In genomic region chr10:47988718-47989541, GRCh38 we compare ENCODE assay signal across 15 cellular contexts. TPM values are rescaled to one million over a fixed set of nuclear protein-coding genes. Genes with fewer than 3 reads are reported as not detected.
DNase-seq lines count a peak whose midpoint lies in the region; ATAC-seq, FAIRE-seq and TF ChIP-seq lines count a peak whose summit lies in the region.
"Not testable (repeated sequence)": the region's sequence is repeated elsewhere in the genome, so short reads cannot be mapped to it uniquely, and the experiment has no call there.
"Had no signal": no experiment of that assay in that cellular context is flagged by ENCODE, and none has a peak within 500 bp of the region (broad histone marks: within the 10 kb centered on the region; RNA-seq: fewer than 3 reads in every experiment).

No MANE protein-coding gene starts in this region.

- not testable (repeated sequence) for H3K27ac Mint-ChIP-seq in activated naive CD8-positive, alpha-beta T cell treated with anti-CD3 and anti-CD28 coated beads, Interleukin-2, amount 50 U/mL, for 24 hours

- H3K36me3 Mint-ChIP-seq in activated naive CD8-positive, alpha-beta T cell treated with anti-CD3 and anti-CD28 coated beads, Interleukin-2, amount 50 U/mL, for 24 hours (ENCODE audit: low read depth): not testable (repeated sequence)

- H3K27me3 Mint-ChIP-seq in activated naive CD8-positive, alpha-beta T cell treated with anti-CD3 and anti-CD28 coated beads, Interleukin-2, amount 50 U/mL, for 24 hours: not testable (repeated sequence)

- not testable (repeated sequence) for H3K36me3 ChIP-seq in Panc1 (ENCODE audit: control insufficient read depth, insufficient read depth, low read length)

- not testable (repeated sequence) for H3K9me3 ChIP-seq in Panc1 (ENCODE audit: control insufficient read depth, insufficient read depth, low read depth, low read length)

- not testable (repeated sequence) for H3K4me3 ChIP-seq in Panc1 (ENCODE audit: low read depth in 2 of 2, low read length in 2 of 2)
- H3K4me3 ChIP-seq in epithelial cell of esophagus (ENCODE audit: low read length): peak overlapping the region; percentile 34

- in situ Hi-C loops in Caki2 (cut with HindIII; ENCODE audit: low pct_unique_long_range_greater_than_20kb, low sequenced_read_pairs); Panc1 (cut with HindIII; ENCODE audit: low pct_unique_long_range_greater_than_20kb, low sequenced_read_pairs): not testable (repeated sequence)

- POLR2A ChIA-PET in Panc1 (lab: Charles Lee): not testable (repeated sequence)

- peak; percentile 38 for FAIRE-seq in H54 (lab: Jason Lieb, UNC)

- H3K27ac ChIP-seq in Panc1 (ENCODE audit: low read length): peak overlapping the region; percentile 48; the same call in 1 of the 2 replicates

- intact Hi-C loops in Panc1 (cut with micrococcal nuclease; ENCODE audit: unreplicated experiment): not testable (repeated sequence)

- BruUV-seq in Panc1 (replicated peaks; lab: Mats Ljungman, UMichigan): not testable (repeated sequence)

- not testable (repeated sequence) for H3K4me1 Mint-ChIP-seq in activated naive CD8-positive, alpha-beta T cell treated with anti-CD3 and anti-CD28 coated beads, Interleukin-2, amount 50 U/mL, for 24 hours

- H3K4me1 ChIP-seq in Panc1 (ENCODE audit: control insufficient read depth, insufficient read depth, low read length): not testable (repeated sequence)

- H3K9me3 Mint-ChIP-seq in activated naive CD8-positive, alpha-beta T cell treated with anti-CD3 and anti-CD28 coated beads, Interleukin-2, amount 50 U/mL, for 24 hours: not testable (repeated sequence)

- peak; percentile 22 for DNase-seq in Caki2 (ENCODE audit: low read depth)
- DNase-seq in H54 (ENCODE audit: insufficient read length, low spot score): peak; percentile 7
- not testable (repeated sequence) for DNase-seq in Panc1 (ENCODE audit: low read depth, low spot score); activated naive CD8-positive, alpha-beta T cell treated with anti-CD3 and anti-CD28 coated beads, Interleukin-2, amount 50 U/mL, for 24 hours
- peak; percentile 95 for DNase-seq in epithelial cell of esophagus (ENCODE audit: low read depth)
- DNase-seq in islet precursor cell: peak; percentile 85
- DNase-seq in non-pigmented ciliary epithelial cell (ENCODE audit: low read depth): peak; percentile 75

- not testable (repeated sequence) for H3K4me3 Mint-ChIP-seq in activated naive CD8-positive, alpha-beta T cell treated with anti-CD3 and anti-CD28 coated beads, Interleukin-2, amount 50 U/mL, for 24 hours

- CTCF ChIA-PET in Panc1 (lab: Charles Lee): not testable (repeated sequence)

- not testable (repeated sequence) for H3K27me3 ChIP-seq in Panc1 (ENCODE audit: control insufficient read depth, insufficient read depth, low read length)

- not testable (repeated sequence) for TF ChIP-seq POLR2A in H54 (IDR thresholded peaks at IDR 0.05; ENCODE audit: low read depth, low read length)

- not testable (repeated sequence) for TF ChIP-seq CTCF in Panc1 (IDR thresholded peaks at IDR 0.05); epithelial cell of esophagus (IDR thresholded peaks at IDR 0.05; ENCODE audit: insufficient read depth, low read depth, low read length, missing control alignments)

- ATAC-seq in Panc1: peak; percentile 54
- peak; percentile 42 for ATAC-seq in activated naive CD8-positive, alpha-beta T cell treated with anti-CD3 and anti-CD28 coated beads, Interleukin-2, amount 50 U/mL, for 24 hours

RNA-seq across cellular contexts. Expression of gene FAM25C, which starts 10.7 kb away (rescaled TPM):
- not detected in 2 replicates for total RNA-seq in Caki2 (2014; rRNA removed; shearing (Covaris generic); ENCODE audit: low replicate concordance)
- not detected for total RNA-seq in Panc1 (2021; ENCODE audit: unreplicated experiment)
- polyA plus RNA-seq in Panc1 (2012; ENCODE audit: insufficient read length): not detected
- total RNA-seq: fibroblast of lung, left ventricle myocardium superior, LHCN-M2, sigmoid colon, SK-MEL-5, T-helper 17 cell had no signal
- polyA plus RNA-seq: fibroblast of lung, neural cell, sigmoid colon, thymus had no signal
